8 cellular contexts compared by ENCODE assay signal in genomic region chr19:45900661-45901431, GRCh38. TPM values are rescaled to one million over a fixed set of nuclear protein-coding genes. Genes with fewer than 3 reads are reported as not detected.
DNase-seq lines count a peak whose midpoint lies in the region; ATAC-seq and TF ChIP-seq lines count a peak whose summit lies in the region.

No MANE protein-coding gene starts in this region.

- no peak overlapping the region for H3K9ac ChIP-seq in SK-N-SH

- ATAC-seq in SK-N-SH treated with all-trans-retinoic acid at 6 μM for 48 hours (no peak), HG02884 (IDR thresholded peaks at IDR 0.05; ENCODE audit: unreplicated experiment) (no peak), HG03139 (IDR thresholded peaks at IDR 0.05; ENCODE audit: unreplicated experiment) (no peak)

- intact Hi-C loops in activated T-helper 1 cell treated with anti-CD3 and anti-CD28 coated beads, Interleukin-12 subunit alpha, Interleukin-12 subunit beta, Interleukin-2, Interleukin-4 antibody, amounts not matched to agents 30 ng/mL and 10 ng/mL and 1 ng/mL, durations not matched to agents 14 hours and 24 hours and 36 hours (cut with micrococcal nuclease): loop anchor here (5.0 kb wide), 2 partner anchors 116 to 724 kb away; partner anchors contain the start of genes BLOC1S3 and TRAPPC6A
- intact Hi-C loops in stomach (cut with DNase I; ENCODE audit: low total_unique reads): no loop called here

- no peak overlapping the region for H3K27ac Mint-ChIP-seq in activated T-helper 1 cell treated with anti-CD3 and anti-CD28 coated beads, Interleukin-12 subunit alpha, Interleukin-12 subunit beta, Interleukin-2, Interleukin-4 antibody, amounts not matched to agents 30 ng/mL and 10 ng/mL and 1 ng/mL, durations not matched to agents 14 hours and 24 hours and 36 hours

- peaks cover 13% of the 10 kb centered on the region for H3F3A ChIP-seq in SK-N-SH (replicated peaks; ENCODE audit: insufficient read depth)

- POLR2A ChIA-PET in SK-N-SH (lab: Yijun Ruan, JAX): interaction anchor here (3.2 kb wide), 1 partner anchor 15 kb away, joined by 19 read pairs; the partner anchor contains the start of gene IRF2BP1

- CTCF ChIA-PET in SK-N-SH (lab: Yijun Ruan, JAX): interaction anchor here (0.7 to 3.7 kb wide), 5 partner anchors 18 to 131 kb away, joined by 3 to 15 read pairs (median 7); partner anchors contain the start of genes FOXA3 and SYMPK

- H3K27me3 Mint-ChIP-seq in activated T-helper 1 cell treated with anti-CD3 and anti-CD28 coated beads, Interleukin-12 subunit alpha, Interleukin-12 subunit beta, Interleukin-2, Interleukin-4 antibody, amounts not matched to agents 30 ng/mL and 10 ng/mL and 1 ng/mL, durations not matched to agents 14 hours and 24 hours and 36 hours (ENCODE audit: insufficient read depth): peaks cover 1% of the 10 kb centered on the region

- H3K4me2 ChIP-seq in SK-N-SH: peak overlapping the region; percentile 88

- no peaks in the 10 kb centered on the region for H3K9me2 ChIP-seq in SK-N-SH

- TF ChIP-seq CTCF in SK-N-SH (IDR thresholded peaks at IDR 0.05) (no peak), stomach (IDR thresholded peaks at IDR 0.05) (no peak)

- no peak for TF ChIP-seq EP300 in SK-N-SH (IDR thresholded peaks at IDR 0.05; ENCODE audit: borderline replicate concordance in 1 of 2, low read depth in 1 of 2, low read length in 1 of 2)
- TF ChIP-seq EP300 in stomach (IDR thresholded peaks at IDR 0.05): no peak

- H3K4me3 ChIP-seq in SK-N-SH (ENCODE audit: low read depth in 2 of 2, low read length in 1 of 2) (peak overlapping the region; percentile 60 to 70), iPS DF 6.9 (ENCODE audit: low read length) (peak overlapping the region; percentile 42; the same call in 1 of the 2 replicates), stomach (peak overlapping the region; percentile 73 to 90 (median 84))

- H3K4me1 ChIP-seq in SK-N-SH (ENCODE audit: control insufficient read depth in 1 of 2, insufficient read depth in 2 of 2, low read depth in 1 of 2, low read length in 1 of 2): peaks cover 0 to 8% of the 10 kb centered on the region in 2 experiments; a peak in 1 of 4 replicates
- H3K4me1 ChIP-seq in iPS DF 6.9 (ENCODE audit: control insufficient read depth, insufficient read depth, low read length): no peaks in the 10 kb centered on the region
- H3K4me1 ChIP-seq in stomach: peaks cover 19 to 33% (median 30%) of the 10 kb centered on the region in 4 donors

- no peak for TF ChIP-seq POLR2A in stomach (IDR thresholded peaks at IDR 0.05)

- WGBS in SK-N-SH (ENCODE audit: low lambda C conversion rate): 92% methylated on average over 18 of the region's 22 CpGs
- WGBS in iPS DF 6.9 (ENCODE audit: insufficient coverage, insufficient read length): no CpG with 5 or more reads among the region's 22 CpGs
- 60 to 77% (median 71%) methylated on average over 17 to 22 of the region's 22 CpGs for WGBS in stomach, 5 donors

- H4K20me1 ChIP-seq in SK-N-SH (ENCODE audit: insufficient read depth): no peaks in the 10 kb centered on the region

- no peak for DNase-seq in SK-N-SH
- DNase-seq in activated T-helper 1 cell treated with anti-CD3 and anti-CD28 coated beads, Interleukin-12 subunit alpha, Interleukin-12 subunit beta, Interleukin-2, Interleukin-4 antibody, amounts not matched to agents 30 ng/mL and 10 ng/mL and 1 ng/mL, durations not matched to agents 14 hours and 24 hours and 36 hours (ENCODE audit: low spot score): no peak
- DNase-seq in iPS DF 6.9 (ENCODE audit: low read depth, low spot score): no peak
- no peak for DNase-seq in stomach
- DNase-seq in germinal center (ENCODE audit: low spot score): no peak

- H3K79me2 ChIP-seq in SK-N-SH (ENCODE audit: insufficient read depth): peaks cover 5% of the 10 kb centered on the region; the same call in 1 of the 2 replicates

- TF ChIP-seq RAD21 in SK-N-SH (IDR thresholded peaks at IDR 0.05; ENCODE audit: low read length): no peak

- H3K4me1 Mint-ChIP-seq in activated T-helper 1 cell treated with anti-CD3 and anti-CD28 coated beads, Interleukin-12 subunit alpha, Interleukin-12 subunit beta, Interleukin-2, Interleukin-4 antibody, amounts not matched to agents 30 ng/mL and 10 ng/mL and 1 ng/mL, durations not matched to agents 14 hours and 24 hours and 36 hours (ENCODE audit: low read depth): peaks cover 16% of the 10 kb centered on the region

- peak overlapping the region; percentile 61 for H3K4me3 Mint-ChIP-seq in activated T-helper 1 cell treated with anti-CD3 and anti-CD28 coated beads, Interleukin-12 subunit alpha, Interleukin-12 subunit beta, Interleukin-2, Interleukin-4 antibody, amounts not matched to agents 30 ng/mL and 10 ng/mL and 1 ng/mL, durations not matched to agents 14 hours and 24 hours and 36 hours

- H3K9me3 ChIP-seq in SK-N-SH (no peaks in the 10 kb centered on the region), iPS DF 6.9 (ENCODE audit: control insufficient read depth, insufficient read depth, low read length) (no peaks in the 10 kb centered on the region), stomach (no peaks in the 10 kb centered on the region)

- no peak overlapping the region for H3K27ac ChIP-seq in SK-N-SH (ENCODE audit: low read depth in 2 of 2, low read length in 1 of 2)
- no peak overlapping the region for H3K27ac ChIP-seq in iPS DF 6.9 (ENCODE audit: low read length)
- peak overlapping the region in 2 of 5 donors; percentile 78 to 84 for H3K27ac ChIP-seq in stomach

- H3K27me3 ChIP-seq in SK-N-SH (ENCODE audit: insufficient read depth): no peaks in the 10 kb centered on the region
- H3K27me3 ChIP-seq in iPS DF 6.9 (ENCODE audit: control insufficient read depth, insufficient read depth, low read length): peaks cover 1% of the 10 kb centered on the region; the same call in 1 of the 2 replicates
- H3K27me3 ChIP-seq in stomach: no peaks in the 10 kb centered on the region

- no peak overlapping the region for H2AFZ ChIP-seq in SK-N-SH (ENCODE audit: low read depth)

- peaks cover 9% of the 10 kb centered on the region for H3K36me3 Mint-ChIP-seq in activated T-helper 1 cell treated with anti-CD3 and anti-CD28 coated beads, Interleukin-12 subunit alpha, Interleukin-12 subunit beta, Interleukin-2, Interleukin-4 antibody, amounts not matched to agents 30 ng/mL and 10 ng/mL and 1 ng/mL, durations not matched to agents 14 hours and 24 hours and 36 hours (ENCODE audit: low read depth)

- peaks cover 3 to 20% of the 10 kb centered on the region in 2 experiments for H3K36me3 ChIP-seq in SK-N-SH (replicated peaks in 1 of 2; ENCODE audit: control insufficient read depth in 1 of 2, insufficient read depth in 2 of 2, low read length in 1 of 2)
- H3K36me3 ChIP-seq in iPS DF 6.9 (ENCODE audit: control insufficient read depth, insufficient read depth, low read length): no peaks in the 10 kb centered on the region; the same call in 1 of the 2 replicates
- peaks cover 26 to 37% (median 33%) of the 10 kb centered on the region in 4 donors for H3K36me3 ChIP-seq in stomach

- H3K9me3 Mint-ChIP-seq in activated T-helper 1 cell treated with anti-CD3 and anti-CD28 coated beads, Interleukin-12 subunit alpha, Interleukin-12 subunit beta, Interleukin-2, Interleukin-4 antibody, amounts not matched to agents 30 ng/mL and 10 ng/mL and 1 ng/mL, durations not matched to agents 14 hours and 24 hours and 36 hours: no peaks in the 10 kb centered on the region

TF ChIP-seq in SK-N-SH treated with all-trans-retinoic acid at 6 μM for 48 hours, 23 proteins besides CTCF, POLR2A, EP300 and RAD21 (continues in another document):
- no peak for TF ChIP-seq TOX (CRISPR knock-in tag; IDR thresholded peaks at IDR 0.05; ENCODE audit: borderline replicate concordance)

RNA-seq across cellular contexts. Expression of gene MYPOP, which starts 1.6 kb away (rescaled TPM):
- polyA plus RNA-seq in SK-N-SH (2012; rRNA removed) (2.8 and 5.1 TPM in 2 replicates), stomach (1 to 10 TPM; 4.2 to 5.0 (median 5.0) TPM)
- polyA plus RNA-seq in SK-N-SH (2012; cell fraction: cytosol; rRNA removed): 3.2 and 4.8 TPM in 2 replicates
- polyA plus RNA-seq in SK-N-SH (2012; cell fraction: nucleus; rRNA removed): 11.0 and 16.2 TPM in 2 replicates
- 6.9 and 7.2 TPM in 2 replicates for total RNA-seq in activated T-helper 1 cell treated with anti-CD3 and anti-CD28 coated beads, Interleukin-12 subunit alpha, Interleukin-12 subunit beta, Interleukin-2, Interleukin-4 antibody, amounts not matched to agents 30 ng/mL and 10 ng/mL and 1 ng/mL, durations not matched to agents 14 hours and 24 hours and 36 hours
- total RNA-seq in stomach: 10 to 100 TPM in 1 of 5 donors, 1 to 10 TPM in 1, under 1 TPM in 3; 0.58 to 12.2 (median 0.73) TPM

RNA-seq across cellular contexts. Expression of gene NANOS2, which starts 13.7 kb away (rescaled TPM):
- polyA plus RNA-seq in SK-N-SH (2012; rRNA removed) (not detected in 2 replicates), stomach (not detected)
- polyA plus RNA-seq in SK-N-SH (2012; cell fraction: cytosol; rRNA removed): not detected in 2 replicates
- not detected in 2 replicates for polyA plus RNA-seq in SK-N-SH (2012; cell fraction: nucleus; rRNA removed)
- total RNA-seq in activated T-helper 1 cell treated with anti-CD3 and anti-CD28 coated beads, Interleukin-12 subunit alpha, Interleukin-12 subunit beta, Interleukin-2, Interleukin-4 antibody, amounts not matched to agents 30 ng/mL and 10 ng/mL and 1 ng/mL, durations not matched to agents 14 hours and 24 hours and 36 hours: not detected in 2 replicates
- total RNA-seq in stomach: not detected

RNA-seq across cellular contexts. Expression of gene IRF2BP1, which starts 14.9 kb away (rescaled TPM):
- polyA plus RNA-seq in SK-N-SH (2012; rRNA removed) (11.8 and 16.8 TPM in 2 replicates), stomach (10 to 100 TPM; 11.5 to 12.8 (median 12.8) TPM)
- polyA plus RNA-seq in SK-N-SH (2012; cell fraction: cytosol; rRNA removed): 7.0 and 11.8 TPM in 2 replicates
- 12.2 and 14.1 TPM in 2 replicates for polyA plus RNA-seq in SK-N-SH (2012; cell fraction: nucleus; rRNA removed)
- 20.9 and 21.5 TPM in 2 replicates for total RNA-seq in activated T-helper 1 cell treated with anti-CD3 and anti-CD28 coated beads, Interleukin-12 subunit alpha, Interleukin-12 subunit beta, Interleukin-2, Interleukin-4 antibody, amounts not matched to agents 30 ng/mL and 10 ng/mL and 1 ng/mL, durations not matched to agents 14 hours and 24 hours and 36 hours
- total RNA-seq in stomach: 10 to 100 TPM in 4 of 5 donors, not detected in 1; 13.4 to 75.9 (median 24.1) TPM

RNA-seq across cellular contexts. Expression of gene FOXA3, which starts 36.7 kb away (rescaled TPM):
- polyA plus RNA-seq in SK-N-SH (2012; rRNA removed) (0.97 and 1.5 TPM in 2 replicates), stomach (10 to 100 TPM; 11.9 to 65.8 (median 41.0) TPM)
- 0.91 and 1.0 TPM in 2 replicates for polyA plus RNA-seq in SK-N-SH (2012; cell fraction: cytosol; rRNA removed)
- 0.48 and 0.82 TPM in 2 replicates for polyA plus RNA-seq in SK-N-SH (2012; cell fraction: nucleus; rRNA removed)
- total RNA-seq in activated T-helper 1 cell treated with anti-CD3 and anti-CD28 coated beads, Interleukin-12 subunit alpha, Interleukin-12 subunit beta, Interleukin-2, Interleukin-4 antibody, amounts not matched to agents 30 ng/mL and 10 ng/mL and 1 ng/mL, durations not matched to agents 14 hours and 24 hours and 36 hours: 0.27 and 0.34 TPM in 2 replicates
- total RNA-seq in stomach: 10 to 100 TPM in 4 of 5 donors, 1 to 10 TPM in 1; 7.6 to 46.7 (median 18.5) TPM

RNA-seq across cellular contexts. Expression of gene SYMPK, which starts 37.9 kb away (rescaled TPM):
- polyA plus RNA-seq in SK-N-SH (2012; rRNA removed): 76.3 and 92.7 TPM in 2 replicates
- polyA plus RNA-seq in SK-N-SH (2012; cell fraction: cytosol; rRNA removed): 31.3 and 45.6 TPM in 2 replicates
- polyA plus RNA-seq in SK-N-SH (2012; cell fraction: nucleus; rRNA removed): 170 and 185 TPM in 2 replicates
- total RNA-seq in activated T-helper 1 cell treated with anti-CD3 and anti-CD28 coated beads, Interleukin-12 subunit alpha, Interleukin-12 subunit beta, Interleukin-2, Interleukin-4 antibody, amounts not matched to agents 30 ng/mL and 10 ng/mL and 1 ng/mL, durations not matched to agents 14 hours and 24 hours and 36 hours: 118 and 120 TPM in 2 replicates
- total RNA-seq in stomach: 100 to 1,000 TPM in 2 of 5 donors, 10 to 100 TPM in 3; 32.2 to 420 (median 84.6) TPM
- 100 to 1,000 TPM in 1 of 3 donors, 10 to 100 TPM in 2; 71.9 to 101 (median 75.0) TPM for polyA plus RNA-seq in stomach
